Comparison of ENCODE assay signal across 28 cellular contexts in the genomic region with DNA sequence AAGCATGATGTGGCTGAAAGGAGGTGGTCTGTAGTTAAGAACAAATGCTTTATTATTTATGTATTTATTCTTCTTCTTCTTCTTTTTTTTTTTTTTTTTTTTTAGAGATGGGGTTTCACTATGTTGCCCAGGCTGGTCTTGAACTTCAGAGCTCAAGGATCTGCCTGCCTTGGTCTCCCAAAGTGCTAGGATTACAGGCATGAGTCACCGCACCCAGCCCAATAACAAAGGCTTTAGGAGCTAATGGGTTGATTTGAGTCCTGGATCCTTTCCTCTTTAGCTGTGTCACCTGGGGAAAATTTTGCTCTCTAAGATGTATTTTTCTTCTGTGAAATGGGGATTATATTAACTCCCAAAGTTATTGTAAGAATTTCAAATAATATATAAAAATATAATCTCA.
"Had no signal": no experiment of that assay in that cellular context is flagged by ENCODE, and none has a peak within 500 bp of the region (broad histone marks: within the 10 kb centered on the region; RNA-seq: fewer than 3 reads in every experiment).

No MANE protein-coding gene starts in this region.

- H3K27ac ChIP-seq: ovary, parathyroid adenoma, psoas muscle, right lobe of liver, sigmoid colon, stomach, thoracic aorta, thyroid gland, tibial nerve, upper lobe of left lung, vagina had no signal

- ATAC-seq: natural killer cell treated with Interleukin-12 subunit alpha and Interleukin-12 subunit beta and Interleukin-15 and Interleukin-18, amount 100 ng/mL, for 72 hours; psoas muscle; right cardiac atrium; right lobe of liver; stimulated activated effector memory CD8-positive, alpha-beta T cell treated with anti-CD3 and anti-CD28 coated beads, Interleukin-12 subunit alpha, Interleukin-12 subunit beta, amount 100 ng/mL, for 72 hours; stimulated activated naive B cell treated with anti-CD40 and anti-IgM and Interleukin-4, amounts not matched to agents 10 μg/mL and 1 μg/mL and 100 μg/mL, for 72 hours had no signal

- H3K4me1 ChIP-seq: parathyroid adenoma, psoas muscle, right lobe of liver, sigmoid colon, thyroid gland, tibial nerve, upper lobe of left lung, vagina had no signal

- H3K9ac ChIP-seq: parathyroid adenoma had no signal

- H3K4me3 Mint-ChIP-seq: natural killer cell treated with Interleukin-12 subunit alpha and Interleukin-12 subunit beta and Interleukin-15 and Interleukin-18, amount 100 ng/mL, for 72 hours; nephron progenitor cell; neural crest cell; stimulated activated effector memory CD8-positive, alpha-beta T cell treated with anti-CD3 and anti-CD28 coated beads, Interleukin-12 subunit alpha, Interleukin-12 subunit beta, amount 100 ng/mL, for 72 hours; stimulated activated naive B cell treated with anti-CD40 and anti-IgM and Interleukin-4, amounts not matched to agents 10 μg/mL and 1 μg/mL and 100 μg/mL, for 72 hours; stimulated activated naive CD8-positive, alpha-beta T cell treated with anti-CD3 and anti-CD28 coated beads, Interleukin-15, Interleukin-2, amounts not matched to agents 100 ng/mL and 50 ng/mL, for 24 hours had no signal

- H3K36me3 Mint-ChIP-seq: natural killer cell treated with Interleukin-12 subunit alpha and Interleukin-12 subunit beta and Interleukin-15 and Interleukin-18, amount 100 ng/mL, for 72 hours; stimulated activated effector memory CD8-positive, alpha-beta T cell treated with anti-CD3 and anti-CD28 coated beads, Interleukin-12 subunit alpha, Interleukin-12 subunit beta, amount 100 ng/mL, for 72 hours had no signal

- H3K4me3 ChIP-seq: ovary, psoas muscle, right lobe of liver, sigmoid colon, stomach, thoracic aorta, thyroid gland, tibial nerve, upper lobe of left lung, vagina had no signal

- H3K27me3 ChIP-seq: ovary, right lobe of liver, sigmoid colon, stomach, thyroid gland, tibial nerve, upper lobe of left lung, vagina had no signal

- H3K27me3 Mint-ChIP-seq: progenitor cell of endocrine pancreas; stimulated activated naive CD8-positive, alpha-beta T cell treated with anti-CD3 and anti-CD28 coated beads, Interleukin-15, Interleukin-2, amounts not matched to agents 100 ng/mL and 50 ng/mL, for 24 hours had no signal

- DNase-seq: nephron progenitor cell; occipital lobe; ovary; posterior cingulate gyrus; psoas muscle; right cardiac atrium; right lobe of liver; sigmoid colon; small intestine; stimulated activated CD4-positive, alpha-beta T cell treated with anti-CD3 and anti-CD28 coated beads, Interleukin-15, amount 100 ng/mL, for 24 hours; stimulated activated CD4-positive, alpha-beta T cell treated with anti-CD3 and anti-CD28 coated beads, Interleukin-2, amount 100 ng/mL, for 24 hours; stimulated activated CD4-positive, alpha-beta T cell treated with anti-CD3 and anti-CD28 coated beads, Interleukin-2, amount 100 ng/mL, for 48 hours; stimulated activated CD4-positive, alpha-beta T cell treated with anti-CD3 and anti-CD28 coated beads, Interleukin-4, amount 100 ng/mL, for 24 hours; stimulated activated naive B cell treated with anti-CD40 and anti-IgM and Interleukin-4, amounts not matched to agents 10 μg/mL and 1 μg/mL and 100 μg/mL, for 72 hours; stimulated activated naive CD4-positive, alpha-beta T cell treated with Interleukin-2 at 50 U/mL for 16 hours; stomach; thyroid gland; trophoblast cell; upper lobe of left lung had no signal

- H3K4me1 Mint-ChIP-seq: neural crest cell; stimulated activated effector memory CD8-positive, alpha-beta T cell treated with anti-CD3 and anti-CD28 coated beads, Interleukin-12 subunit alpha, Interleukin-12 subunit beta, amount 100 ng/mL, for 72 hours; stimulated activated naive B cell treated with anti-CD40 and anti-IgM and Interleukin-4, amounts not matched to agents 10 μg/mL and 1 μg/mL and 100 μg/mL, for 72 hours had no signal

- H3K9me3 Mint-ChIP-seq: stimulated activated effector memory CD8-positive, alpha-beta T cell treated with anti-CD3 and anti-CD28 coated beads, Interleukin-12 subunit alpha, Interleukin-12 subunit beta, amount 100 ng/mL, for 72 hours; stimulated activated naive CD8-positive, alpha-beta T cell treated with anti-CD3 and anti-CD28 coated beads, Interleukin-15, Interleukin-2, amounts not matched to agents 100 ng/mL and 50 ng/mL, for 24 hours had no signal

- H3K36me3 ChIP-seq: ovary, right lobe of liver, sigmoid colon, stomach, thoracic aorta, thyroid gland, tibial nerve, upper lobe of left lung, vagina had no signal

- H3K27ac Mint-ChIP-seq: natural killer cell treated with Interleukin-12 subunit alpha and Interleukin-12 subunit beta and Interleukin-15 and Interleukin-18, amount 100 ng/mL, for 72 hours; nephron progenitor cell; progenitor cell of endocrine pancreas; stimulated activated effector memory CD8-positive, alpha-beta T cell treated with anti-CD3 and anti-CD28 coated beads, Interleukin-12 subunit alpha, Interleukin-12 subunit beta, amount 100 ng/mL, for 72 hours; stimulated activated naive B cell treated with anti-CD40 and anti-IgM and Interleukin-4, amounts not matched to agents 10 μg/mL and 1 μg/mL and 100 μg/mL, for 72 hours; stimulated activated naive CD8-positive, alpha-beta T cell treated with anti-CD3 and anti-CD28 coated beads, Interleukin-15, Interleukin-2, amounts not matched to agents 100 ng/mL and 50 ng/mL, for 24 hours had no signal

- H3K9me3 ChIP-seq: ovary, psoas muscle, right lobe of liver, sigmoid colon, stomach, thoracic aorta, thyroid gland, tibial nerve, upper lobe of left lung, vagina had no signal
